ENCODE assay signal across 8 cellular contexts in the genomic region with DNA sequence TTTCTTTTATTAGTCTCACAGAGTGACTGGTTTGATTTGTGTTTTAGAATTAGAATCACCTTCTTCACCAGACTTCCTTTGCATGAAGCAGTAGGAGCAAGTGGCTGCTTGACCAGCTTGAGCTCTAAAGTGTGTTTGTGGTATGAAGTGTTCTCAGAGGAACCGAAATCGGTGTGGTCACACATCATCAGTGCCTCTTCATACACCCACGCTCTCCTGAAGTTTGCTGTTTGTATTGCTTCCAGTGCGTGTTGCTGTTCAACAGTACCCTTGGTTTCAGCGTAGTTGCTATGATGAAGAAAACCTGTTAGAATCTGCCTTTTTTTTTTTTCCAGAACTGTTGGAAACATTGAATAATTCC.
DNase-seq lines count a peak whose midpoint lies in the region; ATAC-seq, FAIRE-seq and TF ChIP-seq lines count a peak whose summit lies in the region.

No MANE protein-coding gene starts in this region.

- H3K27me3 Mint-ChIP-seq in activated T-helper 17 cell treated with anti-CD3 and anti-CD28 coated beads, Interleukin-2, amount 50 U/mL, for 72 hours = no peaks in the 10 kb centered on the region

- FAIRE-seq in GM19239 (lab: Jason Lieb, UNC) (peak; percentile 99), H54 (lab: Jason Lieb, UNC) (no peak)

- TF ChIP-seq POLR2A in H54 (IDR thresholded peaks at IDR 0.05; ENCODE audit: low read depth, low read length) = no peak

- no peaks in the 10 kb centered on the region for H3K36me3 Mint-ChIP-seq in activated T-helper 17 cell treated with anti-CD3 and anti-CD28 coated beads, Interleukin-2, amount 50 U/mL, for 72 hours (ENCODE audit: low read depth)

- no peaks in the 10 kb centered on the region for H3K9me3 Mint-ChIP-seq in activated T-helper 17 cell treated with anti-CD3 and anti-CD28 coated beads, Interleukin-2, amount 50 U/mL, for 72 hours

- H3K27ac Mint-ChIP-seq in activated T-helper 17 cell treated with anti-CD3 and anti-CD28 coated beads, Interleukin-2, amount 50 U/mL, for 72 hours = peak overlapping the region; percentile 92

- DNase-seq in CD1c-positive myeloid dendritic cell (ENCODE audit: extremely low spot score) (peak; percentile 97), GM19239 (ENCODE audit: insufficient read length, low spot score) (peak; percentile 44), renal cortical epithelial cell (ENCODE audit: low read depth) (peak; percentile 55), H54 (ENCODE audit: insufficient read length, low spot score) (no peak), COLO668 (lab: John Stamatoyannopoulos, UW; ENCODE audit: unreplicated experiment) (no peak), GDM1 (lab: John Stamatoyannopoulos, UW) (no peak)

- peak; percentile 78 for ATAC-seq in HG03159 (IDR thresholded peaks at IDR 0.05; ENCODE audit: unreplicated experiment)
- peak; percentile 70 for ATAC-seq in activated T-helper 17 cell treated with anti-CD3 and anti-CD28 coated beads, Interleukin-2, amount 50 U/mL, for 72 hours (replicated peaks)

- peaks cover 57% of the 10 kb centered on the region for H3K4me1 Mint-ChIP-seq in activated T-helper 17 cell treated with anti-CD3 and anti-CD28 coated beads, Interleukin-2, amount 50 U/mL, for 72 hours

- peak overlapping the region; percentile 72 for H3K4me3 Mint-ChIP-seq in activated T-helper 17 cell treated with anti-CD3 and anti-CD28 coated beads, Interleukin-2, amount 50 U/mL, for 72 hours

Comparison
In these comparisons a context has a peak if more than half of its experiments do, and no peak if none do; other contexts are left out.
1. DNase-seq: peak in CD1c-positive myeloid dendritic cell (single experiment), GM19239 (single experiment) and renal cortical epithelial cell (single experiment); none in H54 (single experiment), COLO668 (single experiment) and GDM1 (single experiment).